Comparison of ENCODE assay signal across 17 cellular contexts in genomic region chr9:28916348-28916747, GRCh38.
DNase-seq lines count a peak whose midpoint lies in the region; ATAC-seq and TF ChIP-seq lines count a peak whose summit lies in the region.
"Had no signal": no experiment of that assay in that cellular context is flagged by ENCODE, and none has a peak within 500 bp of the region (broad histone marks: within the 10 kb centered on the region; RNA-seq: fewer than 3 reads in every experiment).

No MANE protein-coding gene starts in this region.

- H2BK120ac ChIP-seq in mesendoderm (ENCODE audit: low read depth, low read length) = no peak overlapping the region

- no peak overlapping the region for H3K18ac ChIP-seq in mesendoderm (ENCODE audit: low read length)

- CTCF ChIA-PET in Caco-2 (lab: Charles Lee) = no interaction called here
- CTCF ChIA-PET in WTC11 (lab: Charles Lee) = no interaction called here

- no peaks in the 10 kb centered on the region for H3K79me1 ChIP-seq in mesendoderm (ENCODE audit: low read length)

- POLR2A ChIA-PET in Caco-2 (lab: Charles Lee) (no interaction called here), WTC11 (lab: Charles Lee) (no interaction called here)

- no peak overlapping the region for H3K56ac ChIP-seq in mesendoderm (ENCODE audit: low read length)

- WGBS in mesendoderm (ENCODE audit: extremely low coverage, insufficient coverage, low lambda C conversion rate) = no CpG with 5 or more reads among the region's 3 CpGs
- 18 to 48% (median 30%) methylated on average over 3 of the region's 3 CpGs for WGBS in stomach, 5 donors

- H3K27me3 Mint-ChIP-seq in Caco-2 (ENCODE audit: insufficient read depth, unreplicated experiment) (no peaks in the 10 kb centered on the region), WTC11 (ENCODE audit: low read depth) (no peaks in the 10 kb centered on the region)
- H3K27me3 Mint-ChIP-seq: CD4-positive, alpha-beta memory T cell had no signal

- H3K4me3 Mint-ChIP-seq in Caco-2 (ENCODE audit: unreplicated experiment) = peak overlapping the region; percentile 64
- H3K4me3 Mint-ChIP-seq in WTC11 = no peak overlapping the region
- H3K4me3 Mint-ChIP-seq: CD4-positive, alpha-beta memory T cell; HFFc6 had no signal

- no peak overlapping the region for H3K4ac ChIP-seq in mesendoderm (ENCODE audit: low read depth, low read length)

- no peaks in the 10 kb centered on the region for H3K27me3 ChIP-seq in Caco-2 (replicated peaks; ENCODE audit: control insufficient read depth, insufficient read depth, low read length)
- H3K27me3 ChIP-seq in mesendoderm (ENCODE audit: insufficient read depth, low read length, poor library complexity) = no peaks in the 10 kb centered on the region
- no peaks in the 10 kb centered on the region for H3K27me3 ChIP-seq in stomach
- H3K27me3 ChIP-seq: BE2C had no signal

- H3K79me2 ChIP-seq in mesendoderm (ENCODE audit: control insufficient read depth, insufficient read depth, low read length) = no peaks in the 10 kb centered on the region

- intact Hi-C loops in Caco-2 (cut with micrococcal nuclease; ENCODE audit: unreplicated experiment) (loop anchor here (10.0 kb wide), 1 partner anchor 288 kb away; no protein-coding TSS in a partner anchor), stomach (cut with DNase I; ENCODE audit: low total_unique reads) (no loop called here)

- no peak overlapping the region for H2BK5ac ChIP-seq in mesendoderm (ENCODE audit: low read length)

- H3K4me1 ChIP-seq in Caco-2 = peaks cover 26% of the 10 kb centered on the region
- H3K4me1 ChIP-seq in mesendoderm (ENCODE audit: control insufficient read depth, low read depth, low read length) = no peaks in the 10 kb centered on the region
- H3K4me1 ChIP-seq in stomach = peaks cover 0 to 8% (median 2%) of the 10 kb centered on the region in 4 donors

- ATAC-seq in WTC11 (no peak; the same call in 1 of the 2 replicates), esophagus mucosa (no peak), HG02588 (IDR thresholded peaks at IDR 0.05; ENCODE audit: unreplicated experiment) (no peak)

- no peak overlapping the region for H3K9ac ChIP-seq in mesendoderm (ENCODE audit: low read length)

- no peaks in the 10 kb centered on the region for H3K9me3 Mint-ChIP-seq in Caco-2 (ENCODE audit: unreplicated experiment)
- H3K9me3 Mint-ChIP-seq in WTC11 = peaks cover 19% of the 10 kb centered on the region

- no peak overlapping the region for H3K4me2 ChIP-seq in mesendoderm (ENCODE audit: low read length)

- H4K5ac ChIP-seq in mesendoderm (ENCODE audit: low read length) = no peak overlapping the region

- H3K4me1 Mint-ChIP-seq in Caco-2 (ENCODE audit: low read depth, unreplicated experiment) = peaks cover 9% of the 10 kb centered on the region
- H3K4me1 Mint-ChIP-seq in WTC11 = peaks cover 22% of the 10 kb centered on the region
- H3K4me1 Mint-ChIP-seq: CD4-positive, alpha-beta memory T cell had no signal

- H3K36me3 Mint-ChIP-seq in Caco-2 (ENCODE audit: insufficient read depth, unreplicated experiment) (no peaks in the 10 kb centered on the region), WTC11 (peaks cover 13% of the 10 kb centered on the region)
- H3K36me3 Mint-ChIP-seq: CD4-positive, alpha-beta memory T cell had no signal

- no peak for TF ChIP-seq POLR2A in stomach (IDR thresholded peaks at IDR 0.05)

- H3K27ac Mint-ChIP-seq in Caco-2 (ENCODE audit: unreplicated experiment) (peak overlapping the region; percentile 81), WTC11 (peak overlapping the region; percentile 43; the same call in 1 of the 2 replicates)
- H3K27ac Mint-ChIP-seq: CD4-positive, alpha-beta memory T cell; HFFc6 had no signal

- DNase-seq in Caco-2 (peak; percentile 38 to 42), WTC11 (ENCODE audit: low spot score) (no peak), mesendoderm (peak; percentile 53), stomach (no peak), NCI-H2171 (lab: John Stamatoyannopoulos, UW) (no peak)
- DNase-seq in activated CD8-positive, alpha-beta memory T cell treated with anti-CD3 and anti-CD28 coated beads for 24 hours = no peak
- DNase-seq: BE2C; CD4-positive, alpha-beta memory T cell; COR-L47; DMS53; GF-D8; HCEC 1CT; HFFc6 had no signal

- no TSS peak for BruUV-seq in Caco-2 (replicated peaks; lab: Mats Ljungman, UMichigan)

- H3K4me3 ChIP-seq in Caco-2 (ENCODE audit: low read depth, low read length) = no peak overlapping the region
- no peak overlapping the region for H3K4me3 ChIP-seq in mesendoderm (ENCODE audit: low read length)
- no peak overlapping the region for H3K4me3 ChIP-seq in stomach

- H2AK5ac ChIP-seq in mesendoderm (ENCODE audit: low read length) = no peak overlapping the region

- H3K9me3 ChIP-seq in Caco-2 (no peaks in the 10 kb centered on the region), stomach (no peaks in the 10 kb centered on the region)
- H3K9me3 ChIP-seq: BE2C had no signal

- H3K36me3 ChIP-seq in Caco-2 (ENCODE audit: control insufficient read depth, insufficient read depth, low read length) (no peaks in the 10 kb centered on the region), mesendoderm (ENCODE audit: control insufficient read depth, insufficient read depth, low read length) (no peaks in the 10 kb centered on the region), stomach (no peaks in the 10 kb centered on the region)
- H3K36me3 ChIP-seq: BE2C had no signal

- H3K23ac ChIP-seq in mesendoderm (ENCODE audit: low read length) = no peak overlapping the region

- no peak overlapping the region for H3K27ac ChIP-seq in mesendoderm (ENCODE audit: low read depth, low read length)
- H3K27ac ChIP-seq in stomach = peak overlapping the region in 4 of 5 donors; percentile 22 to 64 (median 56)
- H3K27ac ChIP-seq: C4-2B, HL-60 had no signal

- no peak for TF ChIP-seq EP300 in stomach (IDR thresholded peaks at IDR 0.05)

- no peak for TF ChIP-seq CTCF in Caco-2 (IDR thresholded peaks at IDR 0.05; ENCODE audit: insufficient read depth in 1 of 2, low read depth in 1 of 2, low read length in 1 of 2, severe bottlenecking in 1 of 2, unreplicated experiment in 1 of 2)
- TF ChIP-seq CTCF in WTC11 (IDR thresholded peaks at IDR 0.05) = no peak
- TF ChIP-seq CTCF in stomach (IDR thresholded peaks at IDR 0.05) = no peak

- no peak overlapping the region for H2BK15ac ChIP-seq in mesendoderm (replicated peaks; ENCODE audit: low read depth)

- no peak overlapping the region for H4K8ac ChIP-seq in mesendoderm (ENCODE audit: low read depth, low read length)

TF ChIP-seq in WTC11, 78 proteins besides CTCF, POLR2A, EP300 and RAD21:
- TF ChIP-seq TCF7 (CRISPR knock-in tag; IDR thresholded peaks at IDR 0.05; ENCODE audit: low read depth) (no peak), GTF2I (CRISPR knock-in tag; conservative IDR thresholded peaks at IDR 0.05) (no peak), SMAD4 (CRISPR knock-in tag; IDR thresholded peaks at IDR 0.05) (no peak), OVOL2 (CRISPR knock-in tag; IDR thresholded peaks at IDR 0.05; ENCODE audit: borderline replicate concordance) (no peak), E2F1 (CRISPR knock-in tag; IDR thresholded peaks at IDR 0.05) (no peak), SP1 (CRISPR knock-in tag; conservative IDR thresholded peaks at IDR 0.05) (no peak), PRDM15 (CRISPR knock-in tag; IDR thresholded peaks at IDR 0.05) (no peak), ZNF263 (CRISPR knock-in tag; IDR thresholded peaks at IDR 0.05; ENCODE audit: low read depth) (no peak), NFYB (CRISPR knock-in tag; conservative IDR thresholded peaks at IDR 0.05; ENCODE audit: low read depth) (no peak), CREB1 (CRISPR knock-in tag; IDR thresholded peaks at IDR 0.05) (no peak), ATF1 (CRISPR knock-in tag; IDR thresholded peaks at IDR 0.05) (no peak)

Comparison
In these comparisons a context has a peak if more than half of its experiments do, and no peak if none do; other contexts are left out.
1. DNase-seq: peak in Caco-2 (2 of 2) and mesendoderm (single experiment); none in WTC11 (single experiment), stomach (single experiment), activated CD8-positive, alpha-beta memory T cell treated with anti-CD3 and anti-CD28 coated beads for 24 hours (single experiment) and NCI-H2171 (single experiment).